ENCODE assay signal across 8 cellular contexts in genomic region chr4:140094701-140095420, GRCh38. TPM values are rescaled to one million over a fixed set of nuclear protein-coding genes. Genes with fewer than 3 reads are reported as not detected.
A peak's percentile ranks its signal among the peaks of the same experiment; 100 is the strongest.
DNase-seq lines count a peak whose midpoint lies in the region; ATAC-seq and TF ChIP-seq lines count a peak whose summit lies in the region.

No MANE protein-coding gene starts in this region.

- intact Hi-C loops in activated B cell treated with CpG ODN at 0.5 μM for 24 hours (cut with micrococcal nuclease) = loop anchor here (2.0 kb wide), 1 partner anchor 46 kb away; no protein-coding TSS in a partner anchor

- H3K4me3 Mint-ChIP-seq in activated B cell treated with CpG ODN at 0.5 μM for 24 hours = peak overlapping the region; percentile 56

- H3K4me3 ChIP-seq in coronary artery = peak overlapping the region; percentile 29

- CTCF ChIA-PET in activated B cell treated with CpG ODN at 0.5 μM for 24 hours (lab: Charles Lee) = interaction anchor here (1.1 kb wide), 1 partner anchor 59 kb away, joined by 3 read pairs; the partner anchor contains the start of gene MAML3

- peak overlapping the region; percentile 76 for H3K27ac Mint-ChIP-seq in activated B cell treated with CpG ODN at 0.5 μM for 24 hours

- DNase-seq in NCI-H2227 (lab: John Stamatoyannopoulos, UW; ENCODE audit: unreplicated experiment) (peak; percentile 36), NCI-H2227 treated with DMSO at 0.1 percent for 48 hours (lab: John Stamatoyannopoulos, UW) (no peak), activated B cell treated with CpG ODN at 0.5 μM for 24 hours (peak; percentile 23), coronary artery (ENCODE audit: low spot score) (no peak), midbrain (lab: John Stamatoyannopoulos, UW) (peak; percentile 64), AG20443 (ENCODE audit: low spot score) (no peak)
- peak; percentile 12 for DNase-seq in stimulated activated naive CD4-positive, alpha-beta T cell treated with Interleukin-2 at 50 U/mL for 16 hours (lab: John Stamatoyannopoulos, UW)

- H3K36me3 Mint-ChIP-seq in activated B cell treated with CpG ODN at 0.5 μM for 24 hours (ENCODE audit: low read depth) = no peaks in the 10 kb centered on the region

- ATAC-seq in activated B cell treated with CpG ODN at 0.5 μM for 24 hours (ENCODE audit: low read depth) = peak; percentile 58
- ATAC-seq in GM18498 (IDR thresholded peaks at IDR 0.05; ENCODE audit: unreplicated experiment) = no peak

- POLR2A ChIA-PET in activated B cell treated with CpG ODN at 0.5 μM for 24 hours (lab: Charles Lee) = interaction anchor here (0.5 to 1.5 kb wide), 3 partner anchors 39 to 137 kb away, joined by 3 to 14 read pairs (median 3); no protein-coding TSS in a partner anchor

- TF ChIP-seq CTCF in activated B cell treated with CpG ODN at 0.5 μM for 24 hours (IDR thresholded peaks at IDR 0.05) = no peak
- TF ChIP-seq CTCF in coronary artery (IDR thresholded peaks at IDR 0.05) = no peak

- H3K9me3 Mint-ChIP-seq in activated B cell treated with CpG ODN at 0.5 μM for 24 hours = no peaks in the 10 kb centered on the region

- H3K27me3 Mint-ChIP-seq in activated B cell treated with CpG ODN at 0.5 μM for 24 hours = peaks cover 14% of the 10 kb centered on the region

- H3K4me1 Mint-ChIP-seq in activated B cell treated with CpG ODN at 0.5 μM for 24 hours = peaks cover 71% of the 10 kb centered on the region

- H3K27ac ChIP-seq in coronary artery = peak overlapping the region; percentile 50 to 76

RNA-seq across cellular contexts. Expression of gene MAML3, which starts 59.1 kb away (rescaled TPM):
- 1.9 and 2.6 TPM in 2 replicates for total RNA-seq in activated B cell treated with CpG ODN at 0.5 μM for 24 hours

Comparison
In these comparisons a context has a peak if more than half of its experiments do, and no peak if none do; other contexts are left out.
1. DNase-seq: peak in NCI-H2227 (single experiment), activated B cell treated with CpG ODN at 0.5 μM for 24 hours (single experiment), midbrain (single experiment) and stimulated activated naive CD4-positive, alpha-beta T cell treated with Interleukin-2 at 50 U/mL for 16 hours (single experiment); none in NCI-H2227 treated with DMSO at 0.1 percent for 48 hours (single experiment), coronary artery (single experiment) and AG20443 (single experiment).